ENCODE assay signal across 22 cellular contexts in genomic region chr9:116605904-116606341, GRCh38.
DNase-seq lines count a peak whose midpoint lies in the region; ATAC-seq and TF ChIP-seq lines count a peak whose summit lies in the region.
"Had no signal": no experiment of that assay in that cellular context is flagged by ENCODE, and none has a peak within 500 bp of the region (broad histone marks: within the 10 kb centered on the region; RNA-seq: fewer than 3 reads in every experiment).

No MANE protein-coding gene starts in this region.

- H3K27ac ChIP-seq in urinary bladder (ENCODE audit: low read depth): peak overlapping the region; percentile 44
- H3K27ac ChIP-seq: ovary, upper lobe of left lung had no signal

- WGBS in urinary bladder: 76% methylated on average over 10 of the region's 10 CpGs

- CTCF ChIA-PET in WTC11 (lab: Charles Lee): interaction anchor here (2.2 kb wide), 1 partner anchor 16 kb away, joined by 8 read pairs; no protein-coding TSS in a partner anchor

- no peaks in the 10 kb centered on the region for H3K9me3 Mint-ChIP-seq in WTC11
- H3K9me3 Mint-ChIP-seq in mesothelial cell of epicardium: peaks cover 12% of the 10 kb centered on the region
- peaks cover 4% of the 10 kb centered on the region for H3K9me3 Mint-ChIP-seq in stimulated activated effector memory CD8-positive, alpha-beta T cell treated with anti-CD3 and anti-CD28 coated beads, Interleukin-12 subunit alpha, Interleukin-12 subunit beta, amount 100 ng/mL, for 72 hours

- H3K4me1 ChIP-seq in urinary bladder (ENCODE audit: insufficient read depth): no peaks in the 10 kb centered on the region
- H3K4me1 ChIP-seq: Caco-2, upper lobe of left lung had no signal

- H3K36me3 Mint-ChIP-seq in WTC11 (0 out of 2 replicates have a peak, but pooled peaks cover 2% of the 10 kb centered on the region), mesothelial cell of epicardium (peaks cover 6% of the 10 kb centered on the region)
- no peaks in the 10 kb centered on the region for H3K36me3 Mint-ChIP-seq in stimulated activated effector memory CD8-positive, alpha-beta T cell treated with anti-CD3 and anti-CD28 coated beads, Interleukin-12 subunit alpha, Interleukin-12 subunit beta, amount 100 ng/mL, for 72 hours

- no peak overlapping the region for H3K4me3 ChIP-seq in fibroblast of villous mesenchyme (ENCODE audit: low read depth, low read length)
- H3K4me3 ChIP-seq in urinary bladder (ENCODE audit: low read depth, low read length): no peak overlapping the region
- H3K4me3 ChIP-seq: ovary, upper lobe of left lung had no signal

- POLR2A ChIA-PET in WTC11 (lab: Charles Lee): no interaction called here

- H3K4me3 Mint-ChIP-seq in WTC11: no peak overlapping the region
- no peak overlapping the region for H3K4me3 Mint-ChIP-seq in mesothelial cell of epicardium
- no peak overlapping the region for H3K4me3 Mint-ChIP-seq in stimulated activated effector memory CD8-positive, alpha-beta T cell treated with anti-CD3 and anti-CD28 coated beads, Interleukin-12 subunit alpha, Interleukin-12 subunit beta, amount 100 ng/mL, for 72 hours
- H3K4me3 Mint-ChIP-seq: activated CD8-positive, alpha-beta T cell treated with anti-CD3 and anti-CD28 coated beads, Interleukin-2, amount 10 ng/mL, durations not matched to agents 7 days and 5 days had no signal

- no peaks in the 10 kb centered on the region for H3K36me3 ChIP-seq in urinary bladder (ENCODE audit: insufficient read depth)
- H3K36me3 ChIP-seq: ovary, upper lobe of left lung had no signal

- H3K27ac Mint-ChIP-seq in WTC11 (no peak overlapping the region), mesothelial cell of epicardium (peak overlapping the region; percentile 41)
- H3K27ac Mint-ChIP-seq in stimulated activated effector memory CD8-positive, alpha-beta T cell treated with anti-CD3 and anti-CD28 coated beads, Interleukin-12 subunit alpha, Interleukin-12 subunit beta, amount 100 ng/mL, for 72 hours: no peak overlapping the region
- H3K27ac Mint-ChIP-seq: activated CD8-positive, alpha-beta T cell treated with anti-CD3 and anti-CD28 coated beads, Interleukin-2, amount 10 ng/mL, durations not matched to agents 7 days and 5 days had no signal

- peaks cover 5% of the 10 kb centered on the region for H3K4me1 Mint-ChIP-seq in WTC11
- H3K4me1 Mint-ChIP-seq in mesothelial cell of epicardium: peaks cover 22% of the 10 kb centered on the region
- no peaks in the 10 kb centered on the region for H3K4me1 Mint-ChIP-seq in stimulated activated effector memory CD8-positive, alpha-beta T cell treated with anti-CD3 and anti-CD28 coated beads, Interleukin-12 subunit alpha, Interleukin-12 subunit beta, amount 100 ng/mL, for 72 hours

- TF ChIP-seq CTCF in WTC11 (IDR thresholded peaks at IDR 0.05): no peak
- TF ChIP-seq CTCF in fibroblast of villous mesenchyme (IDR thresholded peaks at IDR 0.05; ENCODE audit: insufficient read depth, low read depth, low read length): no peak
- no peak for TF ChIP-seq CTCF in mesothelial cell of epicardium (IDR thresholded peaks at IDR 0.05; ENCODE audit: unreplicated experiment)

- DNase-seq in WTC11 (ENCODE audit: low spot score) (peak; percentile 23), fibroblast of villous mesenchyme (ENCODE audit: low read depth) (peak; percentile 18), mesothelial cell of epicardium (ENCODE audit: low spot score in 2 of 2, unreplicated experiment in 2 of 2) (no peak), ecto neural progenitor cell (ENCODE audit: low spot score) (no peak), anterior cingulate cortex (lab: John Stamatoyannopoulos, UW) (no peak)
- DNase-seq in stimulated activated effector memory CD8-positive, alpha-beta T cell treated with anti-CD3 and anti-CD28 coated beads, Interleukin-12 subunit alpha, Interleukin-12 subunit beta, amount 100 ng/mL, for 72 hours (ENCODE audit: low spot score in 2 of 2): no peak
- DNase-seq in activated CD4-positive, alpha-beta T cell treated with anti-CD3 and anti-CD28 coated beads for 48 hours: no peak
- DNase-seq: activated CD8-positive, alpha-beta T cell treated with anti-CD3 and anti-CD28 coated beads, Interleukin-2, amount 10 ng/mL, durations not matched to agents 7 days and 5 days; activated T-cell treated with anti-CD3 and anti-CD28 coated beads, Interleukin-2, amount 50 U/mL, for 1 hour; amniotic stem cell; Caco-2; cerebellar nuclear complex; effector CD4-positive, alpha-beta T cell; glutamatergic neuron; mammary epithelial cell; NCI-H1105; NCI-H2081 treated with DMSO at 0.1 percent for 48 hours; stimulated activated naive CD8-positive, alpha-beta T cell treated with anti-CD3 and anti-CD28 coated beads, Interleukin-15, Interleukin-2, amounts not matched to agents 100 U/mL and 50 U/mL, for 24 hours; T1000; upper lobe of left lung had no signal

- H3K27me3 Mint-ChIP-seq in WTC11 (ENCODE audit: low read depth) (no peaks in the 10 kb centered on the region), mesothelial cell of epicardium (ENCODE audit: low read depth) (no peaks in the 10 kb centered on the region)

- ATAC-seq in WTC11: peak; percentile 92
- ATAC-seq in stimulated activated effector memory CD8-positive, alpha-beta T cell treated with anti-CD3 and anti-CD28 coated beads, Interleukin-12 subunit alpha, Interleukin-12 subunit beta, amount 100 ng/mL, for 72 hours: no peak
- ATAC-seq: activated CD8-positive, alpha-beta T cell treated with anti-CD3 and anti-CD28 coated beads, Interleukin-2, amount 10 ng/mL, durations not matched to agents 7 days and 5 days; stimulated activated naive CD8-positive, alpha-beta T cell treated with anti-CD3 and anti-CD28 coated beads, Interleukin-15, Interleukin-2, amounts not matched to agents 100 U/mL and 50 U/mL, for 24 hours had no signal

TF ChIP-seq in WTC11, 78 proteins besides CTCF, POLR2A, EP300 and RAD21:
- TF ChIP-seq ARID4B (CRISPR knock-in tag; IDR thresholded peaks at IDR 0.05; ENCODE audit: borderline replicate concordance) (no peak), USF2 (CRISPR knock-in tag; IDR thresholded peaks at IDR 0.05) (no peak), RORB (CRISPR knock-in tag; IDR thresholded peaks at IDR 0.05) (no peak), ZBTB21 (CRISPR knock-in tag; IDR thresholded peaks at IDR 0.05; ENCODE audit: borderline replicate concordance) (no peak), SP1 (CRISPR knock-in tag; conservative IDR thresholded peaks at IDR 0.05) (no peak), ELF4 (CRISPR knock-in tag; IDR thresholded peaks at IDR 0.05; ENCODE audit: low read depth) (no peak), SMAD4 (CRISPR knock-in tag; IDR thresholded peaks at IDR 0.05) (no peak), ZNF512 (CRISPR knock-in tag; IDR thresholded peaks at IDR 0.05; ENCODE audit: borderline replicate concordance) (no peak), ZNF121 (CRISPR knock-in tag; IDR thresholded peaks at IDR 0.05) (no peak)

Comparison
In these comparisons a context has a peak if more than half of its experiments do, and no peak if none do; other contexts are left out.
1. DNase-seq: peak in WTC11 (single experiment) and fibroblast of villous mesenchyme (single experiment); none in mesothelial cell of epicardium (0 of 2), stimulated activated effector memory CD8-positive, alpha-beta T cell treated with anti-CD3 and anti-CD28 coated beads, Interleukin-12 subunit alpha, Interleukin-12 subunit beta, amount 100 ng/mL, for 72 hours (0 of 2), activated CD4-positive, alpha-beta T cell treated with anti-CD3 and anti-CD28 coated beads for 48 hours (single experiment), ecto neural progenitor cell (single experiment) and anterior cingulate cortex (0 of 58).